In the genomic region with DNA sequence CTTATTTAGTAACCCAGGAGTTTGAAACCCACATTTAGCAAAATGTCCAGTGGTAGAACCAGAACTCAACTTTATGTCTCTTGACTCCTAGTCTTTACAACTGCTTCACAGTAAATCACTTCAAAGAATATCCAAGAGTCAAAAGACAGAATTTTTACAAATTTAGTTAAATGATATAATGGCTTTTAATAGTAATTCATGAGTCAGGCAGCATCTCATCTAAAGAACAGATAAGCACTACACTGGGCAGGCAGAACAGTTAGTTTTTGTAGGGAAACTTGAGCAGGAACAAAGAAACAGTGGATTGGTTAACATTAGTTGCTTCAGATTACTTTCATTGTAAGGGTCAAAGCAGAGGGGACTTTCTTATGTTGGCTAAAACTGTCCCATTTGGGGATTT, we compare ENCODE assay signal across 26 cellular contexts.
"Had no signal": no experiment of that assay in that cellular context is flagged by ENCODE, and none has a peak within 500 bp of the region (broad histone marks: within the 10 kb centered on the region; RNA-seq: fewer than 3 reads in every experiment).

No MANE protein-coding gene starts in this region.

- DNase-seq: activated CD4-positive, alpha-beta memory T cell treated with anti-CD3 and anti-CD28 coated beads, Interleukin-2, amount 10 ng/mL, durations not matched to agents 7 days and 5 days; activated CD4-positive, alpha-beta T cell treated with anti-CD3 and anti-CD28 coated beads for 1 hour; activated CD4-positive, alpha-beta T cell treated with anti-CD3 and anti-CD28 coated beads for 4 hours; activated CD4-positive, alpha-beta T cell treated with anti-CD3 and anti-CD28 coated beads, Interleukin-2, amount 10 ng/mL, durations not matched to agents 7 days and 5 days; activated CD4-positive, alpha-beta T cell treated with anti-CD3 and anti-CD28 coated beads, Interleukin-2, amount 50 U/mL, for 4 hours; activated effector memory CD4-positive, alpha-beta T cell treated with Interleukin-2 at 50 U/mL for 16 hours; activated gamma-delta T cell treated with Interleukin-2 at 50 U/mL for 16 hours; activated naive CD4-positive, alpha-beta T cell treated with anti-CD3 and anti-CD28 coated beads, Interleukin-2, amount 50 U/mL, for 16 hours; activated naive CD4-positive, alpha-beta T cell treated with Interleukin-2 at 50 U/mL for 16 hours; activated T-cell treated with anti-CD3 and anti-CD28 coated beads, Interleukin-2, amount 50 U/mL, for 4 hours; amniotic stem cell; anterior cingulate cortex; body of pancreas; caudate nucleus; cortex of kidney; dermis blood vessel endothelial cell; effector CD4-positive, alpha-beta T cell; effector memory CD8-positive, alpha-beta T cell; erythroblast; foreskin keratinocyte; gastrocnemius medialis; heart right ventricle; T-helper 2 cell had no signal

- H3K27me3 ChIP-seq: body of pancreas, esophagus muscularis mucosa, foreskin keratinocyte, gastrocnemius medialis, heart right ventricle had no signal

- H3K9me3 ChIP-seq: body of pancreas, esophagus muscularis mucosa, gastrocnemius medialis, heart right ventricle had no signal

- H3K4me1 ChIP-seq: body of pancreas, esophagus muscularis mucosa, foreskin keratinocyte, heart right ventricle had no signal

- ATAC-seq: activated T-cell treated with anti-CD3 and anti-CD28 coated beads, Interleukin-2, amount 50 U/mL, for 4 hours; activated T-helper 17 cell treated with anti-CD3 and anti-CD28 coated beads, Interleukin-2, amount 50 U/mL, for 72 hours; body of pancreas; effector memory CD8-positive, alpha-beta T cell; foreskin keratinocyte; gastrocnemius medialis; heart right ventricle had no signal

- H3K27me3 Mint-ChIP-seq: activated CD4-positive, alpha-beta memory T cell treated with anti-CD3 and anti-CD28 coated beads, Interleukin-2, amount 10 ng/mL, durations not matched to agents 7 days and 5 days; activated CD4-positive, alpha-beta T cell treated with anti-CD3 and anti-CD28 coated beads, Interleukin-2, amount 10 ng/mL, durations not matched to agents 7 days and 5 days; activated naive CD8-positive, alpha-beta T cell; activated T-helper 17 cell treated with anti-CD3 and anti-CD28 coated beads, Interleukin-2, amount 50 U/mL, for 72 hours; effector memory CD8-positive, alpha-beta T cell had no signal

- H3K9me3 Mint-ChIP-seq: activated CD4-positive, alpha-beta memory T cell treated with anti-CD3 and anti-CD28 coated beads, Interleukin-2, amount 10 ng/mL, durations not matched to agents 7 days and 5 days; activated CD4-positive, alpha-beta T cell treated with anti-CD3 and anti-CD28 coated beads, Interleukin-2, amount 10 ng/mL, durations not matched to agents 7 days and 5 days; activated T-cell treated with anti-CD3 and anti-CD28 coated beads, Interleukin-2, amount 50 U/mL, for 4 hours; activated T-helper 17 cell treated with anti-CD3 and anti-CD28 coated beads, Interleukin-2, amount 50 U/mL, for 72 hours; effector memory CD8-positive, alpha-beta T cell had no signal

- H3K27ac ChIP-seq: body of pancreas, esophagus muscularis mucosa, foreskin keratinocyte, gastrocnemius medialis, heart right ventricle had no signal

- H3K4me3 Mint-ChIP-seq: activated CD4-positive, alpha-beta memory T cell treated with anti-CD3 and anti-CD28 coated beads, Interleukin-2, amount 10 ng/mL, durations not matched to agents 7 days and 5 days; activated CD4-positive, alpha-beta T cell treated with anti-CD3 and anti-CD28 coated beads, Interleukin-2, amount 10 ng/mL, durations not matched to agents 7 days and 5 days; activated naive CD8-positive, alpha-beta T cell; activated T-cell treated with anti-CD3 and anti-CD28 coated beads, Interleukin-2, amount 50 U/mL, for 4 hours; activated T-helper 17 cell treated with anti-CD3 and anti-CD28 coated beads, Interleukin-2, amount 50 U/mL, for 72 hours; effector memory CD8-positive, alpha-beta T cell had no signal

- H3K27ac Mint-ChIP-seq: activated CD4-positive, alpha-beta memory T cell treated with anti-CD3 and anti-CD28 coated beads, Interleukin-2, amount 10 ng/mL, durations not matched to agents 7 days and 5 days; activated CD4-positive, alpha-beta T cell treated with anti-CD3 and anti-CD28 coated beads, Interleukin-2, amount 10 ng/mL, durations not matched to agents 7 days and 5 days; activated naive CD8-positive, alpha-beta T cell; activated T-helper 17 cell treated with anti-CD3 and anti-CD28 coated beads, Interleukin-2, amount 50 U/mL, for 72 hours; effector memory CD8-positive, alpha-beta T cell had no signal

- H3K4me1 Mint-ChIP-seq: activated CD4-positive, alpha-beta memory T cell treated with anti-CD3 and anti-CD28 coated beads, Interleukin-2, amount 10 ng/mL, durations not matched to agents 7 days and 5 days; activated CD4-positive, alpha-beta T cell treated with anti-CD3 and anti-CD28 coated beads, Interleukin-2, amount 10 ng/mL, durations not matched to agents 7 days and 5 days; activated T-helper 17 cell treated with anti-CD3 and anti-CD28 coated beads, Interleukin-2, amount 50 U/mL, for 72 hours had no signal
